Comparison of ENCODE assay signal across 1 cellular context in the genomic region with DNA sequence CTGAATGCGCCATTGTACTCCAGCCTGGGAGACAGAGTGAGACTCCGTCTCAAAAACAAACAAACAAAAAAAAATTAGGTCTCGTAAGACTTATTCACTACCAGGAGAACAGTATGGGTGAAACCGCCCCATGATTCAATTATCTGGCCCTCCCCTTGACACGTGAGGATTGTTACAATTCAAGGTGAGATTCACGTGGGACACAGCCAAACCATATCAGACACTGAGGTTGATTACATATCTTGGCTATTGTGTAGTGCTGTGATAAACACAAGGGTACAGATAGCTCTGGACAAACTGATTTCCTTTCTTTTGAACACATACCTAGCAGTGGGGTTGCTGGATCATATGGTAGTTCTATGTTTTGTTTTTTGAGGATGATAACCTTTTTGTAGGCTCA.
TF ChIP-seq lines count a peak whose summit lies in the region.

No MANE protein-coding gene starts in this region.

TF ChIP-seq in GM23338, 12 proteins besides CTCF, POLR2A, EP300 and RAD21 (continued from another document):
- no peak for TF ChIP-seq POLR2AphosphoS5 (IDR thresholded peaks at IDR 0.05; ENCODE audit: low read depth)
